In the genomic region with DNA sequence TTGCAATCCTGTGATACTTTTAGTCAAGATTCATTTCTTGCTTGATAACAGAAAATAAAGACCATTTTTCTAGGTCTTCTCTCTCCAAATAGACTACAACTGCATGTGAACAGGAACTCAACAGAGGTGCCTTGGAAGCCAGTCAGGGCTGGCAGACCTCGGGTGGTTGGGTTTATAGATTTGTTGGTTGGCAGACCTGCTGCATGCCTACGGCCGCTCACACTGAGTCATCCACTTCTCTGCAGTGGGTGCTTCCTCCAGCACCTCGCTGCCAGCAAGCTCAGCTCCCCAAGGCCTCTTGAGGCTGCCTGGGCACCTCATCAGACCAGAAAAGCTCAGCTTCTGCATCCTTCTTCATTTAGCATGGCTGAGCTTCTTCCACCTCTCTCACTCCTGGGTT, we compare ENCODE assay signal across 12 cellular contexts. TPM values are rescaled to one million over a fixed set of nuclear protein-coding genes. Genes with fewer than 3 reads are reported as not detected.
DNase-seq lines count a peak whose midpoint lies in the region; ATAC-seq, FAIRE-seq and TF ChIP-seq lines count a peak whose summit lies in the region.
"Had no signal": no experiment of that assay in that cellular context is flagged by ENCODE, and none has a peak within 500 bp of the region (broad histone marks: within the 10 kb centered on the region; RNA-seq: fewer than 3 reads in every experiment).

No MANE protein-coding gene starts in this region.

- H3K4me3 ChIP-seq in right atrium auricular region (no peak overlapping the region), left lung (no peak overlapping the region)
- H3K4me3 ChIP-seq: vagina had no signal

- H3K27me3 ChIP-seq in right atrium auricular region = no peaks in the 10 kb centered on the region
- no peaks in the 10 kb centered on the region for H3K27me3 ChIP-seq in left lung
- H3K27me3 ChIP-seq: vagina had no signal

- TF ChIP-seq CTCF in right atrium auricular region (IDR thresholded peaks at IDR 0.05) = no peak
- no peak for TF ChIP-seq CTCF in left lung (IDR thresholded peaks at IDR 0.05)

- ATAC-seq in Right ventricle myocardium inferior = peak; percentile 94
- peak; percentile 99 for ATAC-seq in left lung
- ATAC-seq in GM19395 (IDR thresholded peaks at IDR 0.05; ENCODE audit: unreplicated experiment) = no peak

- peak overlapping the region in 1 of 2 donors; percentile 24 for H3K27ac ChIP-seq in right atrium auricular region
- H3K27ac ChIP-seq in left lung = peak overlapping the region in 1 of 2 donors; percentile 53
- H3K27ac ChIP-seq: KMS-11, vagina had no signal

- intact Hi-C loops in Right ventricle myocardium inferior (cut with DNase I) (no loop called here), left lung (cut with DNase I) (no loop called here)

- no peak for FAIRE-seq in urothelium cell line (lab: Jason Lieb, UNC)

- peaks cover 0 to 17% of the 10 kb centered on the region in 2 donors for H3K4me1 ChIP-seq in right atrium auricular region
- H3K4me1 ChIP-seq in left lung = peaks cover 11 to 13% of the 10 kb centered on the region in 2 donors

- DNase-seq in Right ventricle myocardium inferior (ENCODE audit: missing footprints) (no peak), right atrium auricular region (ENCODE audit: low spot score) (no peak), astrocyte of the hippocampus (ENCODE audit: low read depth, low spot score) (peak; percentile 70), left lung (peak; percentile 81 to 83), urothelium cell line (ENCODE audit: low spot score) (peak; percentile 69), SKM-1 treated with dmso at 0.1 percent for 144 hours (lab: John Stamatoyannopoulos, UW; ENCODE audit: unreplicated experiment) (no peak)
- no peak for DNase-seq in stimulated activated CD4-positive, alpha-beta T cell treated with anti-CD3 and anti-CD28 coated beads, Interleukin-2, amount 100 ng/mL, for 48 hours
- DNase-seq: activated CD4-positive, alpha-beta T cell treated with anti-CD3 and anti-CD28 coated beads, Interleukin-2, amount 50 U/mL, for 48 hours; amygdala had no signal

- no peaks in the 10 kb centered on the region for H3K36me3 ChIP-seq in right atrium auricular region
- no peaks in the 10 kb centered on the region for H3K36me3 ChIP-seq in left lung
- H3K36me3 ChIP-seq: vagina had no signal

- no peaks in the 10 kb centered on the region for H3K9me3 ChIP-seq in right atrium auricular region
- no peaks in the 10 kb centered on the region for H3K9me3 ChIP-seq in left lung
- H3K9me3 ChIP-seq: vagina had no signal

RNA-seq across cellular contexts. Expression of gene AFAP1L2, which starts 9.1 kb away (rescaled TPM):
- 5.7 TPM for total RNA-seq in Right ventricle myocardium inferior
- total RNA-seq in right atrium auricular region = 1 to 10 TPM; 5.8 to 6.3 TPM
- 1 to 10 TPM; 6.4 to 6.7 TPM for total RNA-seq in left lung

Comparison
In these comparisons a context has a peak if more than half of its experiments do, and no peak if none do; other contexts are left out.
1. DNase-seq: peak in astrocyte of the hippocampus (single experiment), left lung (2 of 2) and urothelium cell line (single experiment); none in Right ventricle myocardium inferior (single experiment), right atrium auricular region (single experiment), SKM-1 treated with dmso at 0.1 percent for 144 hours (single experiment) and stimulated activated CD4-positive, alpha-beta T cell treated with anti-CD3 and anti-CD28 coated beads, Interleukin-2, amount 100 ng/mL, for 48 hours (0 of 2).